21 cellular contexts compared by ENCODE assay signal in the genomic region with DNA sequence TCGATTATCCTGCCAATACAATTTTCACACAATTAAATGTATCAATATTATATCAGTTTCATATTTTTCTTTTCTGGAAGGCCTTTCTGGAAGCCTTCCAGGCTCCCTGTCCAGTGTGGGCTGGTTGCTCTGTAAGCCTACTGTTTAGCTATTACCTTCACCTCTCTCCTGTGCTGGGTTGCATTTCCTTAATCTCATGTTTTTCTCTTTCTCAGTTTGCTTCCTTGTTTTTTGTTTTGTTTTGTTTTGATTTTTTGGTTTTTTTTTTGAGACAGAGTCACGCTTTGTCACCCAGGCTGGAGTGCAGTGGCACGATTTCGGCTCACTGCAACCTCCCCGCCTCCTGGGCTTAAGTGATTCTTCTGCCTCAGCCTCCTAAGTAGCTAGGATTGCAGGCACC. TPM values are rescaled to one million over a fixed set of nuclear protein-coding genes. Genes with fewer than 3 reads are reported as not detected.
"Had no signal": no experiment of that assay in that cellular context is flagged by ENCODE, and none has a peak within 500 bp of the region (broad histone marks: within the 10 kb centered on the region; RNA-seq: fewer than 3 reads in every experiment).

No MANE protein-coding gene starts in this region.

- FAIRE-seq: islet of Langerhans had no signal

- DNase-seq: effector memory CD8-positive, alpha-beta T cell; gastrocnemius medialis; heart right ventricle; hypothalamus; kidney glomerular epithelial cell; naive thymus-derived CD8-positive, alpha-beta T cell; ovary; sigmoid colon; tibial artery; upper lobe of left lung; uterus had no signal

- H3K27ac Mint-ChIP-seq: effector memory CD8-positive, alpha-beta T cell; stimulated activated naive CD8-positive, alpha-beta T cell treated with anti-CD3 and anti-CD28 coated beads, Interleukin-15, Interleukin-2, amounts not matched to agents 100 ng/mL and 50 ng/mL, for 24 hours had no signal

- H3K36me3 ChIP-seq: gastrocnemius medialis, neutrophil, ovary, uterus had no signal

- H3K4me3 Mint-ChIP-seq: effector memory CD8-positive, alpha-beta T cell; naive thymus-derived CD8-positive, alpha-beta T cell; stimulated activated naive CD8-positive, alpha-beta T cell treated with anti-CD3 and anti-CD28 coated beads, Interleukin-15, Interleukin-2, amounts not matched to agents 100 ng/mL and 50 ng/mL, for 24 hours had no signal

- H3K27ac ChIP-seq: epithelial cell of prostate, esophagus muscularis mucosa, gastrocnemius medialis, heart right ventricle, neutrophil, ovary, right atrium auricular region, sigmoid colon, skin epidermis, tibial artery, upper lobe of left lung, uterus had no signal

- H3K27me3 Mint-ChIP-seq: effector memory CD8-positive, alpha-beta T cell; naive thymus-derived CD8-positive, alpha-beta T cell; stimulated activated naive CD8-positive, alpha-beta T cell treated with anti-CD3 and anti-CD28 coated beads, Interleukin-15, Interleukin-2, amounts not matched to agents 100 ng/mL and 50 ng/mL, for 24 hours had no signal

- H3K9me3 ChIP-seq: esophagus muscularis mucosa, gastrocnemius medialis, heart right ventricle, neutrophil, ovary, right atrium auricular region, sigmoid colon, tibial artery, upper lobe of left lung, uterus had no signal

- H3K9me3 Mint-ChIP-seq: effector memory CD8-positive, alpha-beta T cell; naive thymus-derived CD8-positive, alpha-beta T cell; stimulated activated naive CD8-positive, alpha-beta T cell treated with anti-CD3 and anti-CD28 coated beads, Interleukin-15, Interleukin-2, amounts not matched to agents 100 ng/mL and 50 ng/mL, for 24 hours had no signal

- H3K27me3 ChIP-seq: esophagus muscularis mucosa, gastrocnemius medialis, heart right ventricle, neutrophil, ovary, right atrium auricular region, sigmoid colon, tibial artery, upper lobe of left lung, uterus had no signal

- H3K4me3 ChIP-seq: esophagus muscularis mucosa, gastrocnemius medialis, heart right ventricle, ovary, right atrium auricular region, sigmoid colon, skin epidermis, tibial artery, upper lobe of left lung, uterus had no signal

- ATAC-seq: effector memory CD8-positive, alpha-beta T cell; gastrocnemius medialis; heart right ventricle; naive thymus-derived CD8-positive, alpha-beta T cell had no signal

- H3K4me1 ChIP-seq: right atrium auricular region, uterus had no signal

RNA-seq across cellular contexts. Expression of a gene that starts 33.7 kb away (rescaled TPM):
- total RNA-seq: fibroblast of villous mesenchyme, lung microvascular endothelial cell had no signal
- polyA plus RNA-seq: neural cell had no signal
